In the genomic region with DNA sequence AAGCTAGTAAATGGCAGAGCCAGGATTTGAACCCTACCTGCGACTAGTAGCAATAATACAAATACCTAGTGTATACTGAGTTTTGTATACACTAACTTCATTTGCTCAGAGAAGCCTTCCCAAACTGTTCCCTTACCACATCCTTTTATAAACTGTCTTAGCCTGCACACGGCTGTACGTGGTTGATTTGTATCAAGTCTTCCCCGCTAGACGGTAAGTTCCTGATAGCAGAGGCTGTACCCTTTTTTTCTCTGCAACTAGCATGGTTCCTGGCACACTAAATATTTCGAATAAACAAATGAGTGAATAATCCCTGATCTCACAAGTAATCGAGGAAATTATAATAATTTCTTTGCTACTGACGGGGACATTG, we compare ENCODE assay signal across 9 cellular contexts. TPM values are rescaled to one million over a fixed set of nuclear protein-coding genes. Genes with fewer than 3 reads are reported as not detected.
A peak's percentile ranks its signal among the peaks of the same experiment; 100 is the strongest.
DNase-seq lines count a peak whose midpoint lies in the region; ATAC-seq, FAIRE-seq and TF ChIP-seq lines count a peak whose summit lies in the region.
"Had no signal": no experiment of that assay in that cellular context is flagged by ENCODE, and none has a peak within 500 bp of the region (broad histone marks: within the 10 kb centered on the region; RNA-seq: fewer than 3 reads in every experiment).

No MANE protein-coding gene starts in this region.

- peaks cover 5% of the 10 kb centered on the region for H3K79me1 ChIP-seq in H1 (ENCODE audit: low read depth, low read length)

- no peak overlapping the region for H2BK20ac ChIP-seq in H1 (ENCODE audit: low read length)

- TF ChIP-seq POLR2A in H1 (IDR thresholded peaks at IDR 0.05; ENCODE audit: control extremely low read depth in 1 of 2, low read depth in 2 of 2, low read length in 2 of 2): no peak

- H3K23ac ChIP-seq in H1 (ENCODE audit: insufficient read length): no peak overlapping the region

- TF ChIP-seq RAD21 in H1 (IDR thresholded peaks at IDR 0.05 in 1 of 2, conservative IDR thresholded peaks at IDR 0.05 in 1 of 2; ENCODE audit: low read depth in 2 of 2, low read length in 2 of 2): no peak

- TF ChIP-seq EP300 in H1 (IDR thresholded peaks at IDR 0.05; ENCODE audit: borderline replicate concordance in 1 of 2, low read depth in 2 of 2, low read length in 2 of 2): no peak

- no peak overlapping the region for H3K56ac ChIP-seq in H1 (replicated peaks; ENCODE audit: insufficient read length, low read depth, low read length)

- DNase-seq in CD14-positive monocyte (ENCODE audit: low spot score) (no peak), NT2/D1 (ENCODE audit: low read depth, low spot score) (no peak), H1 (ENCODE audit: low read depth in 1 of 2, low spot score in 2 of 2) (no peak), neural crest cell (ENCODE audit: low read depth, low spot score) (no peak), HuH-7 (ENCODE audit: low spot score) (no peak), NCI-H345 treated with DMSO at 0.1 percent for 48 hours (lab: John Stamatoyannopoulos, UW; ENCODE audit: unreplicated experiment) (no peak)
- DNase-seq in activated CD4-positive, alpha-beta T cell treated with anti-CD3 and anti-CD28 coated beads for 48 hours: no peak

- no peak overlapping the region for H2BK12ac ChIP-seq in H1 (ENCODE audit: low read depth, low read length)

- H3K4me3 ChIP-seq in NT2/D1 (ENCODE audit: insufficient read length, low read depth) (peak overlapping the region; percentile 90), H1 (ENCODE audit: extremely low read depth in 1 of 4, insufficient read depth in 2 of 4, low read depth in 3 of 4, low read length in 4 of 4) (peak overlapping the region; percentile 85 to 97 (median 94))

- peaks cover 26 to 29% of the 10 kb centered on the region in 2 donors for H3K36me3 Mint-ChIP-seq in CD14-positive monocyte
- no peaks in the 10 kb centered on the region for H3K36me3 Mint-ChIP-seq in neural crest cell (ENCODE audit: low read depth)

- H4K20me1 ChIP-seq in H1 (replicated peaks in 1 of 2; ENCODE audit: control insufficient read depth in 1 of 2, insufficient read depth in 2 of 2, low read length in 2 of 2): peaks cover 0 to 5% of the 10 kb centered on the region in 2 experiments

- peaks cover 0 to 2% (median 1%) of the 10 kb centered on the region in 3 donors for H3K27me3 Mint-ChIP-seq in CD14-positive monocyte (ENCODE audit: low read depth in 3 of 3)
- H3K27me3 Mint-ChIP-seq in neural crest cell (ENCODE audit: low read depth): peaks cover 1% of the 10 kb centered on the region

- no peak overlapping the region for H4K5ac ChIP-seq in H1 (ENCODE audit: insufficient read length, low read depth, low read length)

- H3K4me1 ChIP-seq in NT2/D1 (ENCODE audit: insufficient read depth, insufficient read length) (no peaks in the 10 kb centered on the region), H1 (replicated peaks in 1 of 4; ENCODE audit: control insufficient read depth in 3 of 4, insufficient read depth in 4 of 4, low read length in 3 of 4) (no peaks in the 10 kb centered on the region; a peak in 1 of 7 replicates)

- H3K4me2 ChIP-seq in H1 (ENCODE audit: insufficient read depth in 1 of 2, low read depth in 2 of 2, low read length in 2 of 2): peak overlapping the region; percentile 77 to 83

- peaks cover 6% of the 10 kb centered on the region for H3K23me2 ChIP-seq in H1 (ENCODE audit: low read depth, low read length)

- intact Hi-C loops in CD14-positive monocyte (cut with micrococcal nuclease): loop anchor here (5.0 kb wide), 3 partner anchors 47 to 77 kb away; partner anchors contain the start of genes AURKA (in 2 of the 2) and CSTF1 (in 2 of the 2)

- H2AFZ ChIP-seq in H1 (ENCODE audit: low read length): no peak overlapping the region

- H3K79me2 ChIP-seq in H1 (ENCODE audit: control insufficient read depth in 1 of 2, insufficient read depth in 2 of 2, low read length in 2 of 2): peaks cover 3 to 21% of the 10 kb centered on the region in 2 experiments; a peak in 3 of 4 replicates

- peak overlapping the region; percentile 100 for H3K27ac Mint-ChIP-seq in CD14-positive monocyte
- peak overlapping the region; percentile 86 for H3K27ac Mint-ChIP-seq in neural crest cell (ENCODE audit: unreplicated experiment)

- H3K36me3 ChIP-seq in NT2/D1 (ENCODE audit: insufficient read depth, insufficient read length, low read length) (peaks cover 36% of the 10 kb centered on the region), H1 (ENCODE audit: control insufficient read depth in 2 of 4, insufficient read depth in 4 of 4, low read length in 3 of 4) (peaks cover 0 to 8% (median 4%) of the 10 kb centered on the region in 4 experiments; a peak in 4 of 8 replicates)

- no peak overlapping the region for H3K4ac ChIP-seq in H1 (replicated peaks; ENCODE audit: insufficient read length, low read depth, low read length)

- H3K9me3 Mint-ChIP-seq in CD14-positive monocyte (peaks cover 0 to 3% (median 0%) of the 10 kb centered on the region in 7 donors), neural crest cell (no peaks in the 10 kb centered on the region)

- POLR2A ChIA-PET in H1 (lab: Charles Lee; ENCODE audit: partially characterized antibody): interaction anchor here (1.7 kb wide), 1 partner anchor 77 kb away, joined by 6 read pairs; the partner anchor contains the start of genes AURKA and CSTF1

- no peak overlapping the region for H2BK5ac ChIP-seq in H1 (ENCODE audit: low read depth, low read length)

- H3K18ac ChIP-seq in H1 (ENCODE audit: extremely low read depth, low read length): no peak overlapping the region

- H4K91ac ChIP-seq in H1 (replicated peaks; ENCODE audit: insufficient read length, low read length): no peak overlapping the region

- ATAC-seq in HG02973 (IDR thresholded peaks at IDR 0.05; ENCODE audit: unreplicated experiment): no peak

- FAIRE-seq in H1 (lab: Jason Lieb, UNC): no peak

- CTCF ChIA-PET in H1 (lab: Charles Lee; ENCODE audit: partially characterized antibody): interaction anchor here (0.6 to 1.1 kb wide), 2 partner anchors 71 to 1572 kb away, joined by 3 read pairs; no protein-coding TSS in a partner anchor

- H2AK5ac ChIP-seq in H1 (ENCODE audit: low read depth, low read length): no peak overlapping the region

- H4K8ac ChIP-seq in H1 (ENCODE audit: extremely low read depth, insufficient read depth, low read length): no peak overlapping the region

- H3K4me1 Mint-ChIP-seq in CD14-positive monocyte: peaks cover 31% of the 10 kb centered on the region
- peaks cover 22% of the 10 kb centered on the region for H3K4me1 Mint-ChIP-seq in neural crest cell

- no peaks in the 10 kb centered on the region for H3K9me3 ChIP-seq in NT2/D1 (ENCODE audit: insufficient read depth, low read length)
- H3K9me3 ChIP-seq in H1 (ENCODE audit: insufficient read depth in 2 of 2, low read depth in 1 of 2, low read length in 1 of 2): no peaks in the 10 kb centered on the region

- H3K27ac ChIP-seq in H1 (ENCODE audit: low read depth, low read length): no peak overlapping the region

- no peak overlapping the region for H2BK15ac ChIP-seq in H1 (ENCODE audit: low read length)

- H3K27me3 ChIP-seq in NT2/D1 (ENCODE audit: insufficient read depth, insufficient read length) (no peaks in the 10 kb centered on the region), H1 (replicated peaks in 1 of 4; ENCODE audit: control insufficient read depth in 3 of 4, extremely low read depth in 1 of 4, insufficient read depth in 3 of 4, low read length in 3 of 4) (no peaks in the 10 kb centered on the region)

- H3K9ac ChIP-seq in NT2/D1 (ENCODE audit: insufficient read length, low read depth): peak overlapping the region; percentile 93
- H3K9ac ChIP-seq in H1 (replicated peaks in 1 of 4; ENCODE audit: extremely low read depth in 1 of 4, low read depth in 3 of 4, low read length in 3 of 4): peak overlapping the region; percentile 68 to 79 (median 71); a peak in 6 of 7 replicates

- 41% methylated on average over 8 of the region's 8 CpGs; no CpG with 5 or more reads in 1 of the 2 experiments for WGBS in H1 (ENCODE audit: extremely low coverage in 1 of 2, insufficient coverage in 1 of 2, insufficient read length in 1 of 2, insufficient replicate concordance in 2 of 2, low coverage in 1 of 2, low lambda C conversion rate in 2 of 2, missing lambda C conversion rate in 1 of 2), 2 experiments

- H2BK120ac ChIP-seq in H1 (replicated peaks; ENCODE audit: low read depth, low read length): no peak overlapping the region

- peak overlapping the region; percentile 99 for H3K4me3 Mint-ChIP-seq in CD14-positive monocyte
- H3K4me3 Mint-ChIP-seq in neural crest cell: peak overlapping the region; percentile 98

- TF ChIP-seq CTCF in CD14-positive monocyte (IDR thresholded peaks at IDR 0.05): no peak
- no peak for TF ChIP-seq CTCF in H1 (IDR thresholded peaks at IDR 0.05; ENCODE audit: control extremely low read depth in 1 of 3, insufficient read depth in 1 of 3, low read depth in 1 of 3, low read length in 3 of 3)
- TF ChIP-seq CTCF in neural crest cell (conservative IDR thresholded peaks at IDR 0.05): no peak

- no peak overlapping the region for H3K14ac ChIP-seq in H1 (ENCODE audit: insufficient read length)

RNA-seq across cellular contexts. Expression of gene RTF2, which starts 0.6 kb away (rescaled TPM):
- polyA plus RNA-seq in CD14-positive monocyte (100 to 1,000 TPM; 148 to 163 TPM), H1 (2011; rRNA removed) (31.0 and 33.9 TPM in 2 replicates)
- total RNA-seq in H1 (2021; fragmentation: NEBNext Ultra II Directional; extraction: Animal tissue kit (Norgen Biotek cat#: 25700)): 51.2 and 51.4 TPM in 2 replicates
- polyA plus RNA-seq in H1 (2011; cell fraction: cytosol; rRNA removed): 43.0 TPM
- 29.1 TPM for polyA plus RNA-seq in H1 (2011; cell fraction: nucleus; rRNA removed)
- polyA plus RNA-seq in H1 (2012, experiment 1 of 2): 43.4 to 44.6 TPM (median 44.3 TPM) in 4 replicates
- 19.9 TPM for polyA plus RNA-seq in H1 (2012, experiment 2 of 2)
- 27.4 TPM for polyA plus RNA-seq in H1 (2013, experiment 1 of 2)
- 31.6 TPM for polyA plus RNA-seq in H1 (2013, experiment 2 of 2)
- 22.0 and 23.0 TPM in 2 replicates for polyA minus RNA-seq in H1 (2011; rRNA and poly(A)+ RNA removed)
- polyA minus RNA-seq in H1 (2011; cell fraction: cytosol; rRNA and poly(A)+ RNA removed): 16.5 TPM
- polyA minus RNA-seq in H1 (2011; cell fraction: nucleus; rRNA and poly(A)+ RNA removed): 15.1 TPM
- total RNA-seq in neural crest cell: 70.7 and 75.3 TPM in 2 replicates

RNA-seq across cellular contexts. Expression of gene FAM209A, which starts 55.5 kb away (rescaled TPM):
- under 1 TPM in 1 of 2 donors, not detected in 1; 0.19 TPM for polyA plus RNA-seq in CD14-positive monocyte
- total RNA-seq in H1 (2021; fragmentation: NEBNext Ultra II Directional; extraction: Animal tissue kit (Norgen Biotek cat#: 25700)): not detected in 2 replicates
- 0.15 and 0.30 TPM in 2 replicates for polyA plus RNA-seq in H1 (2011; rRNA removed)
- polyA plus RNA-seq in H1 (2011; cell fraction: cytosol; rRNA removed): 0.09 TPM
- polyA plus RNA-seq in H1 (2011; cell fraction: nucleus; rRNA removed): 1.1 TPM
- 0.28 TPM in 1 of 4 replicates, not detected in the others for polyA plus RNA-seq in H1 (2012, experiment 1 of 2)
- not detected for polyA plus RNA-seq in H1 (2012, experiment 2 of 2)
- 0.16 TPM for polyA plus RNA-seq in H1 (2013, experiment 1 of 2)
- 0.07 TPM for polyA plus RNA-seq in H1 (2013, experiment 2 of 2)
- polyA minus RNA-seq in H1 (2011; rRNA and poly(A)+ RNA removed): 0.44 and 0.88 TPM in 2 replicates
- polyA minus RNA-seq in H1 (2011; cell fraction: cytosol; rRNA and poly(A)+ RNA removed): not detected
- polyA minus RNA-seq in H1 (2011; cell fraction: nucleus; rRNA and poly(A)+ RNA removed): not detected
- 0.42 and 0.50 TPM in 2 replicates for total RNA-seq in neural crest cell
- total RNA-seq: renal cortical epithelial cell had no signal

RNA-seq across cellular contexts. Expression of gene CASS4, which starts 57.0 kb away (rescaled TPM):
- polyA plus RNA-seq in CD14-positive monocyte: 1 to 10 TPM; 1.9 to 6.1 TPM
- not detected in 2 replicates for total RNA-seq in H1 (2021; fragmentation: NEBNext Ultra II Directional; extraction: Animal tissue kit (Norgen Biotek cat#: 25700))
- not detected in 2 replicates for polyA plus RNA-seq in H1 (2011; rRNA removed)
- not detected for polyA plus RNA-seq in H1 (2011; cell fraction: cytosol; rRNA removed)
- polyA plus RNA-seq in H1 (2011; cell fraction: nucleus; rRNA removed): not detected
- not detected in 4 replicates for polyA plus RNA-seq in H1 (2012, experiment 1 of 2)
- polyA plus RNA-seq in H1 (2012, experiment 2 of 2): not detected
- polyA plus RNA-seq in H1 (2013, experiment 1 of 2): 0.04 TPM
- 0.02 TPM for polyA plus RNA-seq in H1 (2013, experiment 2 of 2)
- polyA minus RNA-seq in H1 (2011; rRNA and poly(A)+ RNA removed): not detected in 2 replicates
- polyA minus RNA-seq in H1 (2011; cell fraction: cytosol; rRNA and poly(A)+ RNA removed): not detected
- not detected for polyA minus RNA-seq in H1 (2011; cell fraction: nucleus; rRNA and poly(A)+ RNA removed)
- total RNA-seq in neural crest cell: 0.14 and 0.16 TPM in 2 replicates
